ENCODE assay signal across 8 cellular contexts in genomic region chr19:39843919-39844793, GRCh38.
DNase-seq lines count a peak whose midpoint lies in the region; ATAC-seq, FAIRE-seq and TF ChIP-seq lines count a peak whose summit lies in the region.

No MANE protein-coding gene starts in this region.

- H3K9me3 Mint-ChIP-seq in effector memory CD8-positive, alpha-beta T cell = no peaks in the 10 kb centered on the region
- H3K9me3 Mint-ChIP-seq in nephron progenitor cell = no peaks in the 10 kb centered on the region

- peak; percentile 61 for DNase-seq in NCI-H2196 (lab: John Stamatoyannopoulos, UW; ENCODE audit: unreplicated experiment)
- no peak for DNase-seq in NCI-H2196 treated with DMSO at 0.1 percent for 48 hours (lab: John Stamatoyannopoulos, UW; ENCODE audit: unreplicated experiment)
- peak; percentile 43 for DNase-seq in HTR-8/SVneo (ENCODE audit: insufficient read length, low spot score)
- DNase-seq in SHP77 treated with DMSO at 0.1 percent for 48 hours (lab: John Stamatoyannopoulos, UW) = peak; percentile 51
- peak; percentile 44 to 58 (median 57) for DNase-seq in effector memory CD8-positive, alpha-beta T cell
- DNase-seq in nephron progenitor cell = no peak
- DNase-seq in NCI-H1092 treated with DMSO at 0.1 percent for 48 hours (lab: John Stamatoyannopoulos, UW) = no peak

- H3K36me3 Mint-ChIP-seq in effector memory CD8-positive, alpha-beta T cell (ENCODE audit: insufficient read depth) = peaks cover 11% of the 10 kb centered on the region
- H3K36me3 Mint-ChIP-seq in nephron progenitor cell (ENCODE audit: low read depth) = peaks cover 7% of the 10 kb centered on the region

- TF ChIP-seq CTCF in nephron progenitor cell (IDR thresholded peaks at IDR 0.05) = peak; percentile 65

- peaks cover 45 to 46% of the 10 kb centered on the region in 2 donors for H3K4me1 Mint-ChIP-seq in effector memory CD8-positive, alpha-beta T cell (ENCODE audit: low read depth in 2 of 2)
- peaks cover 52% of the 10 kb centered on the region for H3K4me1 Mint-ChIP-seq in nephron progenitor cell

- H3K27ac Mint-ChIP-seq in effector memory CD8-positive, alpha-beta T cell = peak overlapping the region; percentile 95 to 96
- H3K27ac Mint-ChIP-seq in nephron progenitor cell = no peak overlapping the region

- no peaks in the 10 kb centered on the region for H3K27me3 Mint-ChIP-seq in effector memory CD8-positive, alpha-beta T cell
- H3K27me3 Mint-ChIP-seq in nephron progenitor cell (ENCODE audit: low read depth, poor library complexity) = peaks cover 3% of the 10 kb centered on the region

- no peak for FAIRE-seq in HTR-8/SVneo (lab: Jason Lieb, UNC)

- ATAC-seq in effector memory CD8-positive, alpha-beta T cell (replicated peaks) = no peak
- no peak for ATAC-seq in GM21737 (IDR thresholded peaks at IDR 0.05; ENCODE audit: unreplicated experiment)

- peak overlapping the region; percentile 88 to 89 for H3K4me3 Mint-ChIP-seq in effector memory CD8-positive, alpha-beta T cell
- H3K4me3 Mint-ChIP-seq in nephron progenitor cell = peak overlapping the region; percentile 96

Comparison
In these comparisons a context has a peak if more than half of its experiments do, and no peak if none do; other contexts are left out.
1. DNase-seq: peak in NCI-H2196 (single experiment), HTR-8/SVneo (single experiment), SHP77 treated with DMSO at 0.1 percent for 48 hours (single experiment) and effector memory CD8-positive, alpha-beta T cell (3 of 3); none in NCI-H2196 treated with DMSO at 0.1 percent for 48 hours (single experiment), nephron progenitor cell (single experiment) and NCI-H1092 treated with DMSO at 0.1 percent for 48 hours (single experiment).